Comparison of ENCODE assay signal across 20 cellular contexts in genomic region chr10:79097021-79097695, GRCh38. TPM values are rescaled to one million over a fixed set of nuclear protein-coding genes. Genes with fewer than 3 reads are reported as not detected.
A peak's percentile ranks its signal among the peaks of the same experiment; 100 is the strongest.
DNase-seq lines count a peak whose midpoint lies in the region; ATAC-seq, FAIRE-seq and TF ChIP-seq lines count a peak whose summit lies in the region.
"Had no signal": no experiment of that assay in that cellular context is flagged by ENCODE, and none has a peak within 500 bp of the region (broad histone marks: within the 10 kb centered on the region; RNA-seq: fewer than 3 reads in every experiment).

No MANE protein-coding gene starts in this region.

- no peak overlapping the region for H2BK12ac ChIP-seq in H1 (ENCODE audit: low read depth, low read length)

- H3K4me1 ChIP-seq in cardiac muscle cell (ENCODE audit: low read depth) (peaks cover 60% of the 10 kb centered on the region), H1 (replicated peaks in 1 of 4; ENCODE audit: control insufficient read depth in 3 of 4, insufficient read depth in 4 of 4, low read length in 3 of 4) (peaks cover 0 to 39% (median 12%) of the 10 kb centered on the region in 4 experiments; a peak in 6 of 7 replicates), lung (ENCODE audit: control insufficient read depth in 2 of 2, insufficient read depth in 2 of 2, low read length in 2 of 2) (peaks cover 47 to 64% of the 10 kb centered on the region in 2 donors), upper lobe of left lung (peaks cover 77 to 97% (median 82%) of the 10 kb centered on the region in 4 donors)

- 88% methylated on average over 10 of the region's 10 CpGs; no CpG with 5 or more reads in 1 of the 2 experiments for WGBS in H1 (ENCODE audit: extremely low coverage in 1 of 2, insufficient coverage in 1 of 2, insufficient read length in 1 of 2, insufficient replicate concordance in 2 of 2, low coverage in 1 of 2, low lambda C conversion rate in 2 of 2, missing lambda C conversion rate in 1 of 2), 2 experiments
- 65 to 76% methylated on average over 10 of the region's 10 CpGs for WGBS in lung, 2 donors
- 44 to 49% methylated on average over 4 to 7 of the region's 10 CpGs for WGBS in upper lobe of left lung, 2 donors

- no peak overlapping the region for H2BK15ac ChIP-seq in H1 (ENCODE audit: low read length)

- CTCF ChIA-PET in H1 (lab: Charles Lee; ENCODE audit: partially characterized antibody): interaction anchor here (1.2 to 2.0 kb wide), 5 partner anchors 10 to 87 kb away, joined by 3 to 8 read pairs (median 4); no protein-coding TSS in a partner anchor

- H3K4me2 ChIP-seq in H1 (ENCODE audit: insufficient read depth in 1 of 2, low read depth in 2 of 2, low read length in 2 of 2): no peak overlapping the region

- no peak overlapping the region for H2BK120ac ChIP-seq in H1 (replicated peaks; ENCODE audit: low read depth, low read length)

- no peak overlapping the region for H2BK5ac ChIP-seq in H1 (ENCODE audit: low read depth, low read length)

- no peak overlapping the region for H3K9ac ChIP-seq in H1 (replicated peaks in 1 of 4; ENCODE audit: extremely low read depth in 1 of 4, low read depth in 3 of 4, low read length in 3 of 4)

- no peaks in the 10 kb centered on the region for H3K9me3 Mint-ChIP-seq in activated naive CD4-positive, alpha-beta T cell treated with anti-CD3 and anti-CD28 coated beads, Interleukin-2, amount 50 U/mL, for 72 hours
- H3K9me3 Mint-ChIP-seq: CD8-positive, alpha-beta memory T cell; effector memory CD8-positive, alpha-beta T cell had no signal

- no peak for DNase-seq in cardiac muscle cell (ENCODE audit: low read depth in 1 of 2, low spot score in 1 of 2)
- no peak for DNase-seq in Right ventricle myocardium superior
- DNase-seq in H1 (ENCODE audit: low read depth in 1 of 2, low spot score in 2 of 2): no peak
- no peak for DNase-seq in lung (ENCODE audit: low spot score)
- DNase-seq in upper lobe of left lung: no peak
- DNase-seq in HUDEP-2 (lab: John Stamatoyannopoulos, UW; ENCODE audit: unreplicated experiment in 76 of 76): no peak
- no peak for DNase-seq in activated naive CD4-positive, alpha-beta T cell treated with anti-CD3 and anti-CD28 coated beads, Interleukin-2, amount 50 U/mL, for 72 hours (ENCODE audit: low spot score in 2 of 2)
- DNase-seq: caudate nucleus; CD8-positive, alpha-beta memory T cell; effector memory CD8-positive, alpha-beta T cell; foreskin melanocyte; mucosa of descending colon; NCI-H2029; NCI-H526 treated with DMSO at 0.1 percent for 48 hours; posterior cingulate gyrus; stimulated activated CD4-positive, alpha-beta T cell treated with anti-CD3 and anti-CD28 coated beads, Interleukin-15, amount 100 ng/mL, for 24 hours had no signal

- H3K4me3 ChIP-seq in cardiac muscle cell (no peak overlapping the region), H1 (ENCODE audit: extremely low read depth in 1 of 4, insufficient read depth in 2 of 4, low read depth in 3 of 4, low read length in 4 of 4) (no peak overlapping the region), lung (no peak overlapping the region), upper lobe of left lung (no peak overlapping the region)
- H3K4me3 ChIP-seq: mucosa of descending colon had no signal

- H2BK20ac ChIP-seq in H1 (ENCODE audit: low read length): no peak overlapping the region

- H3K4ac ChIP-seq in H1 (replicated peaks; ENCODE audit: insufficient read length, low read depth, low read length): no peak overlapping the region

- H4K20me1 ChIP-seq in H1 (replicated peaks in 1 of 2; ENCODE audit: control insufficient read depth in 1 of 2, insufficient read depth in 2 of 2, low read length in 2 of 2): peaks cover 10 to 50% of the 10 kb centered on the region in 2 experiments

- H3K36me3 ChIP-seq in cardiac muscle cell (no peaks in the 10 kb centered on the region), H1 (ENCODE audit: control insufficient read depth in 2 of 4, insufficient read depth in 4 of 4, low read length in 3 of 4) (no peaks in the 10 kb centered on the region), lung (ENCODE audit: control insufficient read depth in 2 of 2, insufficient read depth in 2 of 2, low read length in 2 of 2) (peaks cover 0 to 3% of the 10 kb centered on the region in 2 donors), upper lobe of left lung (no peaks in the 10 kb centered on the region)

- TF ChIP-seq RAD21 in H1 (IDR thresholded peaks at IDR 0.05 in 1 of 2, conservative IDR thresholded peaks at IDR 0.05 in 1 of 2; ENCODE audit: low read depth in 2 of 2, low read length in 2 of 2): no peak

- no peak overlapping the region for H3K14ac ChIP-seq in H1 (ENCODE audit: insufficient read length)

- peak overlapping the region in 1 of 2 donors; percentile 74 for H3K27ac Mint-ChIP-seq in activated naive CD4-positive, alpha-beta T cell treated with anti-CD3 and anti-CD28 coated beads, Interleukin-2, amount 50 U/mL, for 72 hours
- H3K27ac Mint-ChIP-seq: activated naive CD8-positive, alpha-beta T cell had no signal

- H4K8ac ChIP-seq in H1 (ENCODE audit: extremely low read depth, insufficient read depth, low read length): no peak overlapping the region; the same call in 1 of the 2 replicates

- H3K79me2 ChIP-seq in H1 (ENCODE audit: control insufficient read depth in 1 of 2, insufficient read depth in 2 of 2, low read length in 2 of 2): peaks cover 12 to 94% of the 10 kb centered on the region in 2 experiments

- peaks cover 54% of the 10 kb centered on the region for H3K79me1 ChIP-seq in H1 (ENCODE audit: low read depth, low read length)

- FAIRE-seq in H1 (lab: Jason Lieb, UNC): no peak
- FAIRE-seq: GM12891 had no signal

- H3K56ac ChIP-seq in H1 (replicated peaks; ENCODE audit: insufficient read length, low read depth, low read length): no peak overlapping the region

- H3K18ac ChIP-seq in H1 (ENCODE audit: extremely low read depth, low read length): no peak overlapping the region; the same call in 1 of the 2 replicates

- no peaks in the 10 kb centered on the region for H3K36me3 Mint-ChIP-seq in activated naive CD4-positive, alpha-beta T cell treated with anti-CD3 and anti-CD28 coated beads, Interleukin-2, amount 50 U/mL, for 72 hours
- H3K36me3 Mint-ChIP-seq: activated naive CD8-positive, alpha-beta T cell; CD8-positive, alpha-beta memory T cell had no signal

- TF ChIP-seq CTCF in cardiac muscle cell (IDR thresholded peaks at IDR 0.05; ENCODE audit: low read depth, low read length) (no peak), H1 (IDR thresholded peaks at IDR 0.05; ENCODE audit: control extremely low read depth in 1 of 3, insufficient read depth in 1 of 3, low read depth in 1 of 3, low read length in 3 of 3) (no peak), lung (IDR thresholded peaks at IDR 0.05; ENCODE audit: control extremely low read depth, extremely low read depth) (no peak), upper lobe of left lung (IDR thresholded peaks at IDR 0.05) (no peak)

- no peak overlapping the region for H2AFZ ChIP-seq in H1 (ENCODE audit: low read length)

- POLR2A ChIA-PET in H1 (lab: Charles Lee; ENCODE audit: partially characterized antibody): no interaction called here

- ATAC-seq in Right ventricle myocardium superior (ENCODE audit: poor library complexity) (no peak), lung (ENCODE audit: insufficient read depth, low FRiP score) (no peak), upper lobe of left lung (ENCODE audit: low FRiP score in 2 of 2) (no peak), GM18517 (IDR thresholded peaks at IDR 0.05; ENCODE audit: unreplicated experiment) (no peak)
- ATAC-seq in activated naive CD4-positive, alpha-beta T cell treated with anti-CD3 and anti-CD28 coated beads, Interleukin-2, amount 50 U/mL, for 72 hours: no peak
- ATAC-seq: effector memory CD8-positive, alpha-beta T cell; mucosa of descending colon had no signal

- peak overlapping the region; percentile 1 for H4K91ac ChIP-seq in H1 (replicated peaks; ENCODE audit: insufficient read length, low read length)

- no peak overlapping the region for H3K23ac ChIP-seq in H1 (ENCODE audit: insufficient read length)

- H3K9me3 ChIP-seq in cardiac muscle cell (ENCODE audit: low read depth) (no peaks in the 10 kb centered on the region), H1 (ENCODE audit: insufficient read depth in 2 of 2, low read depth in 1 of 2, low read length in 1 of 2) (no peaks in the 10 kb centered on the region), lung (ENCODE audit: control insufficient read depth in 2 of 2, insufficient read depth in 1 of 2, low read length in 1 of 2) (no peaks in the 10 kb centered on the region), upper lobe of left lung (no peaks in the 10 kb centered on the region)
- H3K9me3 ChIP-seq: mucosa of descending colon had no signal

- peak overlapping the region; percentile 26 for H3K27ac ChIP-seq in cardiac muscle cell
- H3K27ac ChIP-seq in H1 (ENCODE audit: low read depth, low read length): no peak overlapping the region
- peak overlapping the region; percentile 7 to 24 for H3K27ac ChIP-seq in lung (ENCODE audit: low read depth in 1 of 2, low read length in 1 of 2)
- H3K27ac ChIP-seq in upper lobe of left lung: peak overlapping the region in 3 of 4 donors; percentile 8 to 21 (median 15)
- H3K27ac ChIP-seq: HL-60 had no signal

- no peaks in the 10 kb centered on the region; the same call in 1 of the 2 replicates for H3K23me2 ChIP-seq in H1 (ENCODE audit: low read depth, low read length)

- no peak for TF ChIP-seq EP300 in H1 (IDR thresholded peaks at IDR 0.05; ENCODE audit: borderline replicate concordance in 1 of 2, low read depth in 2 of 2, low read length in 2 of 2)
- TF ChIP-seq EP300 in upper lobe of left lung (IDR thresholded peaks at IDR 0.05): no peak

- no peak overlapping the region for H2AK5ac ChIP-seq in H1 (ENCODE audit: low read depth, low read length)

- TF ChIP-seq POLR2A in H1 (IDR thresholded peaks at IDR 0.05; ENCODE audit: control extremely low read depth in 1 of 2, low read depth in 2 of 2, low read length in 2 of 2) (no peak), upper lobe of left lung (IDR thresholded peaks at IDR 0.05) (no peak)

- intact Hi-C loops in Right ventricle myocardium superior (cut with DNase I): no loop called here

- H3K27me3 ChIP-seq in cardiac muscle cell (no peaks in the 10 kb centered on the region), H1 (replicated peaks in 1 of 4; ENCODE audit: control insufficient read depth in 3 of 4, extremely low read depth in 1 of 4, insufficient read depth in 3 of 4, low read length in 3 of 4) (no peaks in the 10 kb centered on the region), lung (ENCODE audit: control insufficient read depth, insufficient read depth) (no peaks in the 10 kb centered on the region), upper lobe of left lung (no peaks in the 10 kb centered on the region)

- no peak overlapping the region for H4K5ac ChIP-seq in H1 (ENCODE audit: insufficient read length, low read depth, low read length)

RNA-seq across cellular contexts. Expression of gene ZMIZ1, which starts 28.4 kb away (rescaled TPM):
- total RNA-seq in cardiac muscle cell (57.1 and 78.8 TPM in 2 replicates), Right ventricle myocardium superior (44.8 TPM), lung (10 to 100 TPM; 43.7 to 80.2 TPM), upper lobe of left lung (10 to 100 TPM; 51.0 to 99.2 (median 91.8) TPM)
- polyA plus RNA-seq in cardiac muscle cell (48.2 and 57.7 TPM in 2 replicates), H1 (2011; rRNA removed) (8.1 and 17.1 TPM in 2 replicates), lung (10 to 100 TPM; 18.3 to 41.5 TPM)
- 28.0 and 29.7 TPM in 2 replicates for total RNA-seq in H1 (2021; fragmentation: NEBNext Ultra II Directional; extraction: Animal tissue kit (Norgen Biotek cat#: 25700))
- polyA plus RNA-seq in H1 (2011; cell fraction: cytosol; rRNA removed): 7.4 TPM
- polyA plus RNA-seq in H1 (2011; cell fraction: nucleus; rRNA removed): 33.0 TPM
- polyA plus RNA-seq in H1 (2012, experiment 1 of 2): 17.4 to 25.1 TPM (median 23.6 TPM) in 4 replicates
- polyA plus RNA-seq in H1 (2012, experiment 2 of 2): 13.4 TPM
- polyA plus RNA-seq in H1 (2013, experiment 1 of 2): 11.4 TPM
- 10.1 TPM for polyA plus RNA-seq in H1 (2013, experiment 2 of 2)
- 9.1 and 16.3 TPM in 2 replicates for polyA minus RNA-seq in H1 (2011; rRNA and poly(A)+ RNA removed)
- 19.2 TPM for polyA minus RNA-seq in H1 (2011; cell fraction: cytosol; rRNA and poly(A)+ RNA removed)
- polyA minus RNA-seq in H1 (2011; cell fraction: nucleus; rRNA and poly(A)+ RNA removed): 24.4 TPM
- total RNA-seq in activated naive CD4-positive, alpha-beta T cell treated with anti-CD3 and anti-CD28 coated beads, Interleukin-2, amount 50 U/mL, for 72 hours: 10 to 100 TPM; 16.1 to 42.7 TPM
